ENCODE assay signal across 9 cellular contexts in the genomic region with DNA sequence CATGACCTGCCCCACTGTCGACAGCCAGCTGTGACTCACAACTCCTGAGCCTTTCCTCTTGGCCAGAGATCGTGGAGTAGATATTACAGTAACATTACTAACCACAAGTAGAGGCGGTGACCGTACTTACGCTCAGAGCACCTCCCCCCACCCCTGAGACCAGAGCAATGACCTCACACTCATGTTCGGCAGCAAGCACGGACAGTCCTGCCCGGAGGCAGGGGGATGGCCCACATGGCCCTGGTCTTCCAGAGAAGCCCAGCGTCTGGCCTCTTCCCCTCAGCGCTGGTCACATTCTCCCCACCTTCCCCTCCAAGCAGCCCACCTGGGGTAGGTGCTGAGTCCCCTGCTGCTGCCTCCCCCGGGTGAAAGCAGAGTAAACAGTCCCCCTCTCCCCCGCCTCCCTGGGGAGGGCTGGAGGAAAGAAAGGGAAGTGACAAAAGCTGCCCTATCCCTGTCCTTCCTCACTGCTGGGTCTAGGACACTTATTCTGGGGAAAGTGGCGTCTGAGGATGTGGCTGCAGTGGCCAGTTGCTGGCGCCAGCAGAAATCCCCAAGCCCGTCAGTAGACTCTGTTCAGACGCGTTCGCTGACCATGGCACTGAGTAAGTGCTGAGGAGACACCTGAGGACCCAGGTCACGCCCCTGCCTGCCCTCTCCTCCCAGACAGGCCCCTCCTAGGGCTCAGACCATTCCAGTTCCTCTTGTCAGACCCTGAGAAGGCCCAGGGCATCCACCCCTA.
A peak's percentile ranks its signal among the peaks of the same experiment; 100 is the strongest.
DNase-seq lines count a peak whose midpoint lies in the region; ATAC-seq and TF ChIP-seq lines count a peak whose summit lies in the region.
"Had no signal": no experiment of that assay in that cellular context is flagged by ENCODE, and none has a peak within 500 bp of the region (broad histone marks: within the 10 kb centered on the region; RNA-seq: fewer than 3 reads in every experiment).

No MANE protein-coding gene starts in this region.

- H2AFZ ChIP-seq in smooth muscle cell (ENCODE audit: low read depth) = no peak overlapping the region

- H3K9me3 ChIP-seq in smooth muscle cell (replicated peaks; ENCODE audit: low read depth) = no peaks in the 10 kb centered on the region

- H3F3A ChIP-seq in smooth muscle cell (ENCODE audit: low read depth) = peaks cover 31% of the 10 kb centered on the region

- no peaks in the 10 kb centered on the region for H3K9me3 Mint-ChIP-seq in activated T-helper 17 cell treated with anti-CD3 and anti-CD28 coated beads, Interleukin-2, amount 50 U/mL, for 72 hours

- H3K27ac ChIP-seq in smooth muscle cell (ENCODE audit: low read depth) = peak overlapping the region; percentile 96

- peak overlapping the region; percentile 27 for H3K4me3 Mint-ChIP-seq in activated T-helper 17 cell treated with anti-CD3 and anti-CD28 coated beads, Interleukin-2, amount 50 U/mL, for 72 hours
- H3K4me3 Mint-ChIP-seq: T-helper 1 cell treated with Interleukin-12 subunit alpha and Interleukin-12 subunit beta and Interleukin-4 antibody, amounts not matched to agents 30 μg/mL and 1 μg/mL, for 36 hours had no signal

- H3K27me3 ChIP-seq in smooth muscle cell (ENCODE audit: low read depth) = no peaks in the 10 kb centered on the region

- 23% methylated on average over 19 of the region's 19 CpGs for WGBS in smooth muscle cell (ENCODE audit: low lambda C conversion rate)

- H3K4me1 ChIP-seq in smooth muscle cell (ENCODE audit: low read depth) = peaks cover 7% of the 10 kb centered on the region

- peak; percentile 72 for DNase-seq in GM12865 (ENCODE audit: low read depth)
- peak; percentile 88 for DNase-seq in left cardiac atrium
- DNase-seq in smooth muscle cell (lab: John Stamatoyannopoulos, UW; ENCODE audit: unreplicated experiment) = no peak
- no peak for DNase-seq in mesenteric fat pad (ENCODE audit: low spot score)
- DNase-seq in midbrain (lab: John Stamatoyannopoulos, UW) = no peak
- no peak for DNase-seq in stimulated activated CD4-positive, alpha-beta T cell treated with anti-CD3 and anti-CD28 coated beads, Interleukin-4, amount 100 ng/mL, for 24 hours

- peak overlapping the region; percentile 10 for H3K4me2 ChIP-seq in smooth muscle cell

- H3K36me3 Mint-ChIP-seq in activated T-helper 17 cell treated with anti-CD3 and anti-CD28 coated beads, Interleukin-2, amount 50 U/mL, for 72 hours (ENCODE audit: low read depth) = no peaks in the 10 kb centered on the region

- ATAC-seq in HG02884 (IDR thresholded peaks at IDR 0.05; ENCODE audit: unreplicated experiment) (peak; percentile 72), left cardiac atrium (peak; percentile 38 to 84)
- ATAC-seq in activated T-helper 17 cell treated with anti-CD3 and anti-CD28 coated beads, Interleukin-2, amount 50 U/mL, for 72 hours (replicated peaks) = peak; percentile 93

- H4K20me1 ChIP-seq in smooth muscle cell (ENCODE audit: low read depth) = no peaks in the 10 kb centered on the region

- H3K4me3 ChIP-seq in GM12865 (ENCODE audit: low read depth, low read length) (no peak overlapping the region), smooth muscle cell (no peak overlapping the region)

- TF ChIP-seq CTCF in GM12865 (IDR thresholded peaks at IDR 0.05; ENCODE audit: insufficient read depth, low read depth, low read length, missing control alignments) (no peak), smooth muscle cell (IDR thresholded peaks at IDR 0.05; ENCODE audit: borderline replicate concordance, insufficient read depth, poor library complexity, severe bottlenecking) (no peak)

- H3K27me3 Mint-ChIP-seq in activated T-helper 17 cell treated with anti-CD3 and anti-CD28 coated beads, Interleukin-2, amount 50 U/mL, for 72 hours = peaks cover 3% of the 10 kb centered on the region

- H3K36me3 ChIP-seq in smooth muscle cell (ENCODE audit: low read depth) = no peaks in the 10 kb centered on the region

- H3K79me2 ChIP-seq in smooth muscle cell (ENCODE audit: low read depth) = no peaks in the 10 kb centered on the region

- H3K9ac ChIP-seq in smooth muscle cell (ENCODE audit: low read depth) = peak overlapping the region; percentile 92

- peak overlapping the region; percentile 71 for H3K27ac Mint-ChIP-seq in activated T-helper 17 cell treated with anti-CD3 and anti-CD28 coated beads, Interleukin-2, amount 50 U/mL, for 72 hours
- H3K27ac Mint-ChIP-seq: T-helper 1 cell treated with Interleukin-12 subunit alpha and Interleukin-12 subunit beta and Interleukin-4 antibody, amounts not matched to agents 30 μg/mL and 1 μg/mL, for 36 hours had no signal

- no peaks in the 10 kb centered on the region for H3K4me1 Mint-ChIP-seq in activated T-helper 17 cell treated with anti-CD3 and anti-CD28 coated beads, Interleukin-2, amount 50 U/mL, for 72 hours

- intact Hi-C loops in left cardiac atrium (cut with DNase I) = loop anchor here in 1 of 2 donors (5.0 kb wide), 1 partner anchor 46 kb away; no protein-coding TSS in a partner anchor

Comparison
In these comparisons a context has a peak if more than half of its experiments do, and no peak if none do; other contexts are left out.
1. DNase-seq: peak in GM12865 (single experiment) and left cardiac atrium (single experiment); none in smooth muscle cell (single experiment), mesenteric fat pad (single experiment), midbrain (single experiment) and stimulated activated CD4-positive, alpha-beta T cell treated with anti-CD3 and anti-CD28 coated beads, Interleukin-4, amount 100 ng/mL, for 24 hours (single experiment).
2. Peak in every context shown above with its lines, with median percentiles within 50 percentile points of each other: ATAC-seq.